8 cellular contexts compared by ENCODE assay signal in genomic region chr3:114214542-114215341, GRCh38.
DNase-seq lines count a peak whose midpoint lies in the region; ATAC-seq lines count a peak whose summit lies in the region.

No MANE protein-coding gene starts in this region.

- H3K27ac ChIP-seq in ACC112 (ENCODE audit: low read depth, low read length), result peak overlapping the region; percentile 93

- H3K79me2 ChIP-seq in ACC112 (ENCODE audit: control insufficient read depth, insufficient read depth, low read length, unreplicated experiment), result no peaks in the 10 kb centered on the region

- no peaks in the 10 kb centered on the region for H3K9me3 ChIP-seq in iPS-15b (ENCODE audit: control insufficient read depth, insufficient read depth, low read length)

- H3K4me1 ChIP-seq in ACC112 (ENCODE audit: control insufficient read depth, insufficient read depth, low read length, unreplicated experiment) (peaks cover 60% of the 10 kb centered on the region), iPS-15b (ENCODE audit: control insufficient read depth, insufficient read depth, low read length) (peaks cover 23% of the 10 kb centered on the region)

- ATAC-seq in GM19463 (IDR thresholded peaks at IDR 0.05; ENCODE audit: unreplicated experiment) (peak; percentile 26), HG03097 (IDR thresholded peaks at IDR 0.05; ENCODE audit: low FRiP score, unreplicated experiment) (no peak), GM21526 (IDR thresholded peaks at IDR 0.05; ENCODE audit: low FRiP score, unreplicated experiment) (no peak)

- H3K27me3 ChIP-seq in ACC112 (ENCODE audit: insufficient read depth, low read length) (peaks cover 4% of the 10 kb centered on the region; the same call in 1 of the 2 replicates), iPS-15b (ENCODE audit: control insufficient read depth, insufficient read depth, low read length) (peaks cover 5% of the 10 kb centered on the region)

- H3K4me3 ChIP-seq in ACC112 (ENCODE audit: low read depth, low read length) (peak overlapping the region; percentile 55), iPS-15b (ENCODE audit: low read depth, low read length) (peak overlapping the region; percentile 26)

- DNase-seq in T-helper 1 cell (peak in 4 of 5 donors; percentile 31 to 94 (median 38)), NCI-H1105 (lab: John Stamatoyannopoulos, UW) (no peak), Kasumi-1 (lab: John Stamatoyannopoulos, UW) (no peak)

- no peak overlapping the region for H3K9ac ChIP-seq in iPS-15b (ENCODE audit: low read depth, low read length)

- H2AFZ ChIP-seq in ACC112 (ENCODE audit: low read length, unreplicated experiment), result peak overlapping the region; percentile 32

- H3K36me3 ChIP-seq in ACC112 (ENCODE audit: insufficient read depth, low read length), result no peaks in the 10 kb centered on the region
- no peaks in the 10 kb centered on the region for H3K36me3 ChIP-seq in iPS-15b (ENCODE audit: control insufficient read depth, insufficient read depth, low read length)

Comparison
In these comparisons a context has a peak if more than half of its experiments do, and no peak if none do; other contexts are left out.
1. DNase-seq: peak in T-helper 1 cell (4 of 5); none in NCI-H1105 (single experiment) and Kasumi-1 (0 of 2).